8 cellular contexts compared by ENCODE assay signal in genomic region chr17:55264640-55265298, GRCh38. TPM values are rescaled to one million over a fixed set of nuclear protein-coding genes. Genes with fewer than 3 reads are reported as not detected.
DNase-seq lines count a peak whose midpoint lies in the region; ATAC-seq lines count a peak whose summit lies in the region.

A gene with protein sequence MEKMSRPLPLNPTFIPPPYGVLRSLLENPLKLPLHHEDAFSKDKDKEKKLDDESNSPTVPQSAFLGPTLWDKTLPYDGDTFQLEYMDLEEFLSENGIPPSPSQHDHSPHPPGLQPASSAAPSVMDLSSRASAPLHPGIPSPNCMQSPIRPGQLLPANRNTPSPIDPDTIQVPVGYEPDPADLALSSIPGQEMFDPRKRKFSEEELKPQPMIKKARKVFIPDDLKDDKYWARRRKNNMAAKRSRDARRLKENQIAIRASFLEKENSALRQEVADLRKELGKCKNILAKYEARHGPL (plus strand): TSS chr17:55264960. CDS start chr17:55265485, 525 bp downstream.

- H3K27ac Mint-ChIP-seq in activated CD4-positive, alpha-beta T cell treated with anti-CD3 and anti-CD28 coated beads, Interleukin-2, amount 10 ng/mL, durations not matched to agents 24 days and 14 days: no peak within 1 kb of the TSS

- peak; percentile 97 for ATAC-seq in GM18502 (IDR thresholded peaks at IDR 0.05; ENCODE audit: poor library complexity, unreplicated experiment)
- peak; percentile 96 for ATAC-seq in HG02885 (IDR thresholded peaks at IDR 0.05; ENCODE audit: poor library complexity, unreplicated experiment)

- H3K27me3 Mint-ChIP-seq in activated CD4-positive, alpha-beta T cell treated with anti-CD3 and anti-CD28 coated beads, Interleukin-2, amount 10 ng/mL, durations not matched to agents 24 days and 14 days: peaks cover 77% of the 10 kb centered on the region

- H3K27ac ChIP-seq in cingulate gyrus (ENCODE audit: low read depth, low read length) (peak within 1 kb of the TSS; percentile 69), layer of hippocampus (ENCODE audit: low read depth, low read length) (peak within 1 kb of the TSS; percentile 64)

- H3K9me3 Mint-ChIP-seq in activated CD4-positive, alpha-beta T cell treated with anti-CD3 and anti-CD28 coated beads, Interleukin-2, amount 10 ng/mL, durations not matched to agents 24 days and 14 days: peaks cover 9% of the 10 kb centered on the region

- intact Hi-C loops in activated CD4-positive, alpha-beta T cell treated with anti-CD3 and anti-CD28 coated beads, Interleukin-2, amount 10 ng/mL, durations not matched to agents 24 days and 14 days (cut with micrococcal nuclease): loop anchor here (1.0 to 10.0 kb wide), 3 partner anchors 26 to 295 kb away; partner anchors contain the start of gene MMD

- H3K36me3 Mint-ChIP-seq in activated CD4-positive, alpha-beta T cell treated with anti-CD3 and anti-CD28 coated beads, Interleukin-2, amount 10 ng/mL, durations not matched to agents 24 days and 14 days (ENCODE audit: low read depth): no peaks in the 10 kb centered on the region

- DNase-seq in NCI-H1930 (lab: John Stamatoyannopoulos, UW) (peak; percentile 76 to 83), amniotic stem cell (lab: John Stamatoyannopoulos, UW) (no peak)
- DNase-seq in activated CD4-positive, alpha-beta T cell treated with anti-CD3 and anti-CD28 coated beads, Interleukin-2, amount 10 ng/mL, durations not matched to agents 24 days and 14 days: peak; percentile 93
- DNase-seq in stimulated activated CD4-positive, alpha-beta T cell treated with anti-CD3 and anti-CD28 coated beads, Interleukin-15, amount 100 ng/mL, for 48 hours (ENCODE audit: low read depth in 2 of 2): peak; percentile 23 to 66

- H3K4me1 Mint-ChIP-seq in activated CD4-positive, alpha-beta T cell treated with anti-CD3 and anti-CD28 coated beads, Interleukin-2, amount 10 ng/mL, durations not matched to agents 24 days and 14 days: peaks cover 13% of the 10 kb centered on the region

- no peaks in the 10 kb centered on the region for H3K27me3 ChIP-seq in layer of hippocampus (ENCODE audit: control insufficient read depth, insufficient read depth, low read length)

- peak within 1 kb of the TSS; percentile 78 for H3K4me3 Mint-ChIP-seq in activated CD4-positive, alpha-beta T cell treated with anti-CD3 and anti-CD28 coated beads, Interleukin-2, amount 10 ng/mL, durations not matched to agents 24 days and 14 days

RNA-seq across cellular contexts. Expression of the gene that starts here (rescaled TPM):
- 0.92 and 1.3 TPM in 2 replicates for total RNA-seq in activated CD4-positive, alpha-beta T cell treated with anti-CD3 and anti-CD28 coated beads, Interleukin-2, amount 10 ng/mL, durations not matched to agents 24 days and 14 days
